ENCODE assay signal across 5 cellular contexts in genomic region chr10:12297784-12298183, GRCh38. TPM values are rescaled to one million over a fixed set of nuclear protein-coding genes. Genes with fewer than 3 reads are reported as not detected.
DNase-seq lines count a peak whose midpoint lies in the region; ATAC-seq, FAIRE-seq and TF ChIP-seq lines count a peak whose summit lies in the region.
"Not testable (repeated sequence)": the region's sequence is repeated elsewhere in the genome, so short reads cannot be mapped to it uniquely, and the experiment has no call there.

No MANE protein-coding gene starts in this region.

- 15% methylated on average over 3 of the region's 3 CpGs for WGBS in GM12878 (ENCODE audit: insufficient coverage, insufficient replicate concordance, low lambda C conversion rate, missing lambda C conversion rate)
- 0% methylated on average over 3 of the region's 3 CpGs for WGBS in K562 (ENCODE audit: insufficient coverage, low coverage, missing lambda C conversion rate)

- H3K4me1 ChIP-seq in OCI-LY3 (ENCODE audit: low read length), result peaks cover 17% of the 10 kb centered on the region
- not testable (repeated sequence) for H3K4me1 ChIP-seq in GM12878 (ENCODE audit: control insufficient read depth, insufficient read depth, low read length); K562 (replicated peaks in 1 of 2; ENCODE audit: control insufficient read depth in 2 of 2, insufficient read depth in 2 of 2, low read length in 2 of 2)

- H3K9me3 Mint-ChIP-seq in stimulated activated naive B cell treated with anti-CD40 and anti-IgM and Interleukin-4, amounts not matched to agents 10 μg/mL and 1 μg/mL and 100 μg/mL, for 72 hours, result not testable (repeated sequence)

- intact Hi-C loops in GM12878 (cut with micrococcal nuclease; ENCODE audit: unreplicated experiment); K562 (cut with micrococcal nuclease): not testable (repeated sequence)

- POLR2A ChIA-PET in GM12878 (lab: Charles Lee) (interaction anchor here (0.6 to 1.0 kb wide), 4 partner anchors 10 to 140 kb away, joined by 3 to 4 read pairs (median 4); no protein-coding TSS in a partner anchor), K562 (lab: Yijun Ruan, JAX) (interaction anchor here (1.2 kb wide), 1 partner anchor 13 kb away, joined by 3 read pairs; no protein-coding TSS in a partner anchor)

- H3K4me2 ChIP-seq in OCI-LY3 (ENCODE audit: low read length), result peak overlapping the region; percentile 28; the same call in 1 of the 2 replicates
- not testable (repeated sequence) for H3K4me2 ChIP-seq in GM12878 (ENCODE audit: control insufficient read depth, insufficient read depth); K562 (ENCODE audit: insufficient read depth, low read length)

- peak overlapping the region; percentile 42 for H3K27ac Mint-ChIP-seq in stimulated activated naive B cell treated with anti-CD40 and anti-IgM and Interleukin-4, amounts not matched to agents 10 μg/mL and 1 μg/mL and 100 μg/mL, for 72 hours

- TF ChIP-seq CTCF in OCI-LY3 (IDR thresholded peaks at IDR 0.05; ENCODE audit: low read depth, low read length); GM12878 (IDR thresholded peaks at IDR 0.05 in 2 of 3, conservative IDR thresholded peaks at IDR 0.05 in 1 of 3; ENCODE audit: control insufficient read depth in 2 of 3, extremely low read depth in 1 of 3, insufficient read depth in 1 of 3, low read depth in 3 of 3, low read length in 3 of 3); K562 (IDR thresholded peaks at IDR 0.05 in 2 of 3, conservative IDR thresholded peaks at IDR 0.05 in 1 of 3; ENCODE audit: insufficient read depth in 2 of 3, low read depth in 1 of 3, low read length in 3 of 3): not testable (repeated sequence)

- not testable (repeated sequence) for H3K36me3 ChIP-seq in OCI-LY3 (replicated peaks; ENCODE audit: low read depth, low read length); GM12878 (ENCODE audit: control insufficient read depth in 2 of 2, insufficient read depth in 2 of 2, low read length in 1 of 2); K562 (ENCODE audit: control insufficient read depth, insufficient read depth, low read length)

- peaks cover 4 to 11% of the 10 kb centered on the region in 2 donors for H3K4me1 Mint-ChIP-seq in stimulated activated naive B cell treated with anti-CD40 and anti-IgM and Interleukin-4, amounts not matched to agents 10 μg/mL and 1 μg/mL and 100 μg/mL, for 72 hours

- H3K4me3 Mint-ChIP-seq in stimulated activated naive B cell treated with anti-CD40 and anti-IgM and Interleukin-4, amounts not matched to agents 10 μg/mL and 1 μg/mL and 100 μg/mL, for 72 hours, result not testable (repeated sequence)

- CTCF ChIA-PET in GM12878 (lab: Yijun Ruan, JAX), result interaction anchor here (1.2 kb wide), 1 partner anchor 359 kb away, joined by 3 read pairs; no protein-coding TSS in a partner anchor
- CTCF ChIA-PET in K562 (lab: Yijun Ruan, JAX; ENCODE audit: low intra/inter-chr PET ratio), result not testable (repeated sequence)

- not testable (repeated sequence) for TF ChIP-seq POLR2A in GM12891 (IDR thresholded peaks at IDR 0.05; ENCODE audit: low read depth, low read length); GM12878 (IDR thresholded peaks at IDR 0.05; ENCODE audit: low read depth, low read length); K562 (conservative IDR thresholded peaks at IDR 0.05)

- H3K4me3 ChIP-seq in OCI-LY3 (ENCODE audit: low read length); GM12878; K562: not testable (repeated sequence)

- not testable (repeated sequence) for TF ChIP-seq RAD21 in GM12878 (IDR thresholded peaks at IDR 0.05; ENCODE audit: insufficient read depth, low read depth, low read length); K562 (CRISPR knock-in tag; conservative IDR thresholded peaks at IDR 0.05 in 1 of 2, IDR thresholded peaks at IDR 0.05 in 1 of 2)

- ATAC-seq in GM12878, result peak; percentile 74
- ATAC-seq in K562, result not testable (repeated sequence)
- peak in 1 of 2 donors; percentile 67 for ATAC-seq in stimulated activated naive B cell treated with anti-CD40 and anti-IgM and Interleukin-4, amounts not matched to agents 10 μg/mL and 1 μg/mL and 100 μg/mL, for 72 hours (replicated peaks)

- RAD21 ChIA-PET in GM12878 (lab: Charles Lee; ENCODE audit: unreplicated experiment), result interaction anchor here (1.3 kb wide), 1 partner anchor 32 kb away, joined by 6 read pairs; no protein-coding TSS in a partner anchor

- not testable (repeated sequence) for H3K36me3 Mint-ChIP-seq in stimulated activated naive B cell treated with anti-CD40 and anti-IgM and Interleukin-4, amounts not matched to agents 10 μg/mL and 1 μg/mL and 100 μg/mL, for 72 hours

- not testable (repeated sequence) for H3K27me3 Mint-ChIP-seq in stimulated activated naive B cell treated with anti-CD40 and anti-IgM and Interleukin-4, amounts not matched to agents 10 μg/mL and 1 μg/mL and 100 μg/mL, for 72 hours

- peak; percentile 13 for FAIRE-seq in GM12891 (lab: Jason Lieb, UNC)
- FAIRE-seq in GM12878 (lab: Jason Lieb, UNC); K562 (lab: Jason Lieb, UNC): not testable (repeated sequence)

- SMC1A ChIA-PET in GM12878 (lab: Charles Lee; ENCODE audit: uncharacterized antibody, unreplicated experiment), result interaction anchor here (0.6 to 1.4 kb wide), 6 partner anchors 12 to 413 kb away, joined by 3 to 4 read pairs (median 4); no protein-coding TSS in a partner anchor

- in situ Hi-C loops in GM12878 (cut with MboI); K562 (cut with MboI): not testable (repeated sequence)

- not testable (repeated sequence) for H3K9ac ChIP-seq in OCI-LY3 (ENCODE audit: low read length); GM12878 (ENCODE audit: control insufficient read depth, insufficient read depth, low read length); K562 (ENCODE audit: insufficient read depth in 1 of 2, low read depth in 2 of 2, low read length in 2 of 2)

- not testable (repeated sequence) for H4K20me1 ChIP-seq in OCI-LY3 (ENCODE audit: insufficient read depth, low read length); GM12878 (ENCODE audit: control insufficient read depth, insufficient read depth); K562 (replicated peaks; ENCODE audit: control insufficient read depth, insufficient read depth, low read length)

- H2AFZ ChIP-seq in OCI-LY3 (ENCODE audit: low read depth, low read length); K562 (ENCODE audit: low read depth, low read length): not testable (repeated sequence)
- H2AFZ ChIP-seq in GM12878 (ENCODE audit: control insufficient read depth, low read depth, low read length), result peak overlapping the region; percentile 26; the same call in 1 of the 2 replicates

- TF ChIP-seq EP300 in GM12878 (IDR thresholded peaks at IDR 0.05; ENCODE audit: borderline replicate concordance in 1 of 2, control insufficient read depth in 1 of 2, low read depth in 2 of 2, low read length in 2 of 2); K562 (IDR thresholded peaks at IDR 0.05; ENCODE audit: low read length): not testable (repeated sequence)

- H3K27me3 ChIP-seq in OCI-LY3 (ENCODE audit: low read depth, low read length); GM12878 (replicated peaks in 1 of 2; ENCODE audit: control insufficient read depth in 2 of 2, insufficient read depth in 2 of 2, low read length in 1 of 2): not testable (repeated sequence)
- H3K27me3 ChIP-seq in K562 (ENCODE audit: control insufficient read depth in 2 of 2, insufficient read depth in 2 of 2, low read length in 2 of 2), result peaks cover 17 to 35% of the 10 kb centered on the region in 2 experiments

- DNase-seq in GM12891 (ENCODE audit: insufficient read length, low spot score); GM12878 (ENCODE audit: low read depth, low spot score); K562 (ENCODE audit: extremely low read depth in 1 of 4, low spot score in 3 of 4); stimulated activated naive B cell treated with anti-CD40 and anti-IgM and Interleukin-4, amounts not matched to agents 10 μg/mL and 1 μg/mL and 100 μg/mL, for 72 hours: not testable (repeated sequence)

- not testable (repeated sequence) for H3K79me2 ChIP-seq in OCI-LY3 (ENCODE audit: low read length); GM12878 (ENCODE audit: control insufficient read depth, insufficient read depth, low read length); K562 (ENCODE audit: control insufficient read depth, insufficient read depth, low read length)

- H3K9me1 ChIP-seq in K562 (ENCODE audit: control insufficient read depth, insufficient read depth, low read length), result not testable (repeated sequence)

- H3K9me3 ChIP-seq in OCI-LY3 (ENCODE audit: insufficient read depth, low read length); GM12878 (replicated peaks; ENCODE audit: control insufficient read depth, insufficient read depth, low read length); K562 (replicated peaks; ENCODE audit: control insufficient read depth, insufficient read depth, low read depth, low read length): not testable (repeated sequence)

- not testable (repeated sequence) for BruUV-seq in GM12878 (replicated peaks; lab: Mats Ljungman, UMichigan); K562 (replicated peaks; lab: Mats Ljungman, UMichigan)

- not testable (repeated sequence) for H3K27ac ChIP-seq in OCI-LY3 (ENCODE audit: low read length); GM12878 (ENCODE audit: control insufficient read depth, insufficient read depth); K562 (ENCODE audit: extremely low read depth, low read depth, low read length)

RNA-seq across cellular contexts. Expression of gene CAMK1D, which starts 51.6 kb away (rescaled TPM):
- polyA plus RNA-seq in GM12891 (2012; ENCODE audit: low read depth, missing spikeins), result 17.6 TPM
- 70.4 and 80.7 TPM in 2 replicates for total RNA-seq in GM12878 (2013; cell fraction: nucleolus; rRNA removed)
- total RNA-seq in GM12878 (2014; rRNA removed) (12.3 and 14.2 TPM in 2 replicates), GM12878 (2014; rRNA removed; fragmentation: Illumina TruSeq; extraction: Trizol) (14.6 and 15.0 TPM in 2 replicates), GM12878 (2021) (35.5 and 37.0 TPM in 2 replicates), K562 (2014; rRNA removed) (not detected in 2 replicates), K562 (2014; rRNA removed; fragmentation: Illumina TruSeq; extraction: Trizol) (0.18 TPM in 1 of 2 replicates, not detected in the other), K562 (2015; rRNA removed; fragmentation: Illumina TruSeq; extraction: Trizol) (not detected in 2 replicates), K562 (2021) (0.09 and 0.24 TPM in 2 replicates)
- polyA plus RNA-seq in GM12878 (2011; ENCODE audit: low read depth), result 10.3 TPM
- polyA plus RNA-seq in GM12878 (2011; rRNA removed) (12.3 and 14.4 TPM in 2 replicates), GM12878 (2014; fragmentation: Illumina TruSeq; extraction: Trizol) (25.9 and 30.3 TPM in 2 replicates), GM12878 (2014; fragmentation: Nextera tagmentation; extraction: Ambion mirVana) (1 to 10 TPM; 2.1 to 5.5 TPM), GM12878 (2014; rRNA removed) (19.5 and 19.6 TPM in 2 replicates), GM12878 (2016; fragmentation: Nextera tagmentation; extraction: Ambion mirVana) (10 to 100 TPM in 1 of 2 experiments, 1 to 10 TPM in 1; 3.5 to 20.0 TPM), K562 (2011; rRNA removed) (0.04 TPM in 1 of 2 replicates, not detected in the other), K562 (2014; fragmentation: Illumina TruSeq; extraction: Trizol) (0.12 TPM in 2 replicates), K562 (2014; fragmentation: Nextera tagmentation; extraction: Ambion mirVana) (not detected), K562 (2014; rRNA removed) (0.04 and 0.23 TPM in 2 replicates)
- 11.2 and 14.2 TPM in 2 replicates for polyA plus RNA-seq in GM12878 (2011; cell fraction: cytosol; rRNA removed)
- polyA plus RNA-seq in GM12878 (2011; cell fraction: nucleus; rRNA removed), result 11.2 and 12.9 TPM in 2 replicates
- polyA plus RNA-seq in GM12878 (2012), result 13.4 and 15.8 TPM in 2 replicates
- 11.3 and 16.2 TPM in 2 replicates for polyA minus RNA-seq in GM12878 (2011; rRNA and poly(A)+ RNA removed)
- 4.8 and 6.5 TPM in 2 replicates for polyA minus RNA-seq in GM12878 (2011; cell fraction: cytosol; rRNA and poly(A)+ RNA removed)
- polyA minus RNA-seq in GM12878 (2011; cell fraction: nucleus; rRNA and poly(A)+ RNA removed), result 3.9 and 5.7 TPM in 2 replicates
- total RNA-seq in K562 (2011; cell fraction: chromatin; rRNA removed; ENCODE audit: low replicate concordance), result 0.23 and 0.60 TPM in 2 replicates
- total RNA-seq in K562 (2011; cell fraction: nucleolus; rRNA removed), result not detected in 2 replicates
- 0.15 and 0.84 TPM in 2 replicates for total RNA-seq in K562 (2011; cell fraction: nucleoplasm; rRNA removed)
- polyA plus RNA-seq in K562 (2011; cell fraction: cytosol; rRNA removed), result 0.03 and 0.13 TPM in 2 replicates
- 0.07 and 0.10 TPM in 2 replicates for polyA plus RNA-seq in K562 (2011; cell fraction: nucleus; rRNA removed)
- polyA plus RNA-seq in K562 (2012), result 0.12 and 0.46 TPM in 2 replicates
- 0.12 TPM in 1 of 2 replicates, not detected in the other for polyA minus RNA-seq in K562 (2011; rRNA and poly(A)+ RNA removed)
- polyA minus RNA-seq in K562 (2011; cell fraction: cytosol; rRNA and poly(A)+ RNA removed), result not detected in 2 replicates
- polyA minus RNA-seq in K562 (2011; cell fraction: nucleus; rRNA and poly(A)+ RNA removed), result not detected in 2 replicates

Comparison
In these comparisons a context has a peak if more than half of its experiments do, and no peak if none do; other contexts are left out.
1. RNA of gene CAMK1D, which starts 51.6 kb away (total RNA-seq): 12.3 to 80.7 TPM in GM12878; 0.09 to 0.84 TPM in K562; every median in the first group is over 4 times any median in the second.